In genomic region chr3:119405315-119405714, GRCh38 we compare ENCODE assay signal across 37 cellular contexts.
"Had no signal": no experiment of that assay in that cellular context is flagged by ENCODE, and none has a peak within 500 bp of the region (broad histone marks: within the 10 kb centered on the region; RNA-seq: fewer than 3 reads in every experiment).

No MANE protein-coding gene starts in this region.

- H3K4me3 ChIP-seq: ascending aorta, body of pancreas, breast epithelium, K562, PC-9, SJCRH30, SK-N-MC had no signal

- H3K27ac ChIP-seq: ascending aorta, body of pancreas, breast epithelium, PC-9, RWPE1, SJCRH30, SK-N-MC, WERI-Rb-1 had no signal

- H3K9me3 ChIP-seq: ascending aorta, body of pancreas, breast epithelium, SJCRH30 had no signal

- H3K9me3 Mint-ChIP-seq: activated CD8-positive, alpha-beta T cell treated with anti-CD3 and anti-CD28 coated beads for 36 hours; activated naive CD4-positive, alpha-beta T cell treated with anti-CD3 and anti-CD28 coated beads, Interleukin-2, amount 50 U/mL, for 24 hours; activated naive CD8-positive, alpha-beta T cell treated with anti-CD3 and anti-CD28 coated beads, Interleukin-2, amount 10 ng/mL, durations not matched to agents 7 days and 5 days; activated T-cell treated with anti-CD3 and anti-CD28 coated beads, Interleukin-2, amount 50 U/mL, for 72 hours; activated T-helper 17 cell treated with anti-CD3 and anti-CD28 coated beads, Interleukin-2, amount 50 U/mL, for 72 hours had no signal

- H3K4me1 ChIP-seq: ascending aorta, body of pancreas, breast epithelium, SJCRH30 had no signal

- H3K27ac Mint-ChIP-seq: activated CD8-positive, alpha-beta T cell treated with anti-CD3 and anti-CD28 coated beads for 36 hours; activated naive CD4-positive, alpha-beta T cell treated with anti-CD3 and anti-CD28 coated beads, Interleukin-2, amount 50 U/mL, for 24 hours; activated naive CD8-positive, alpha-beta T cell treated with anti-CD3 and anti-CD28 coated beads, Interleukin-2, amount 10 ng/mL, durations not matched to agents 7 days and 5 days; activated T-cell treated with anti-CD3 and anti-CD28 coated beads, Interleukin-2, amount 50 U/mL, for 72 hours; activated T-helper 17 cell treated with anti-CD3 and anti-CD28 coated beads, Interleukin-2, amount 50 U/mL, for 72 hours had no signal

- H3K36me3 Mint-ChIP-seq: activated naive CD8-positive, alpha-beta T cell treated with anti-CD3 and anti-CD28 coated beads, Interleukin-2, amount 10 ng/mL, durations not matched to agents 7 days and 5 days had no signal

- H3K27me3 ChIP-seq: ascending aorta, body of pancreas, breast epithelium, SJCRH30 had no signal

- H3K36me3 ChIP-seq: breast epithelium, WERI-Rb-1 had no signal

- H3K4me1 Mint-ChIP-seq: activated naive CD8-positive, alpha-beta T cell treated with anti-CD3 and anti-CD28 coated beads, Interleukin-2, amount 10 ng/mL, durations not matched to agents 7 days and 5 days had no signal

- H3K27me3 Mint-ChIP-seq: activated CD8-positive, alpha-beta T cell treated with anti-CD3 and anti-CD28 coated beads for 36 hours; activated naive CD4-positive, alpha-beta T cell treated with anti-CD3 and anti-CD28 coated beads, Interleukin-2, amount 50 U/mL, for 24 hours; activated naive CD8-positive, alpha-beta T cell treated with anti-CD3 and anti-CD28 coated beads, Interleukin-2, amount 10 ng/mL, durations not matched to agents 7 days and 5 days; activated T-helper 17 cell treated with anti-CD3 and anti-CD28 coated beads, Interleukin-2, amount 50 U/mL, for 72 hours had no signal

- ATAC-seq: activated CD8-positive, alpha-beta T cell treated with anti-CD3 and anti-CD28 coated beads for 36 hours; activated T-cell treated with anti-CD3 and anti-CD28 coated beads, Interleukin-2, amount 50 U/mL, for 72 hours; activated T-helper 17 cell treated with anti-CD3 and anti-CD28 coated beads, Interleukin-2, amount 50 U/mL, for 72 hours; body of pancreas; K562 had no signal

- H3K4me3 Mint-ChIP-seq: activated CD8-positive, alpha-beta T cell treated with anti-CD3 and anti-CD28 coated beads for 36 hours; activated naive CD4-positive, alpha-beta T cell treated with anti-CD3 and anti-CD28 coated beads, Interleukin-2, amount 50 U/mL, for 24 hours; activated naive CD8-positive, alpha-beta T cell treated with anti-CD3 and anti-CD28 coated beads, Interleukin-2, amount 10 ng/mL, durations not matched to agents 7 days and 5 days; activated T-cell treated with anti-CD3 and anti-CD28 coated beads, Interleukin-2, amount 50 U/mL, for 72 hours; activated T-helper 17 cell treated with anti-CD3 and anti-CD28 coated beads, Interleukin-2, amount 50 U/mL, for 72 hours had no signal

- DNase-seq: activated CD4-positive, alpha-beta T cell treated with anti-CD3 and anti-CD28 coated beads for 1 hour; activated CD4-positive, alpha-beta T cell treated with anti-CD3 and anti-CD28 coated beads for 48 hours; activated CD4-positive, CD25-positive, alpha-beta regulatory T cell; activated CD8-positive, alpha-beta T cell treated with anti-CD3 and anti-CD28 coated beads for 36 hours; activated effector memory CD4-positive, alpha-beta T cell treated with anti-CD3 and anti-CD28 coated beads, Interleukin-2, amount 50 U/mL, for 16 hours; activated naive CD4-positive, alpha-beta T cell; activated naive CD8-positive, alpha-beta T cell treated with anti-CD3 and anti-CD28 coated beads, Interleukin-2, amount 10 ng/mL, durations not matched to agents 7 days and 5 days; activated T-cell treated with anti-CD3 and anti-CD28 coated beads, Interleukin-2, amount 50 U/mL, for 1 hour; activated T-cell treated with anti-CD3 and anti-CD28 coated beads, Interleukin-2, amount 50 U/mL, for 72 hours; amygdala; body of pancreas; caudate nucleus; cerebellar nuclear complex; NCI-H1092 treated with DMSO at 0.1 percent for 48 hours; NCI-H1417; NCI-H146; NCI-H187; NCI-H2029 treated with DMSO at 0.1 percent for 48 hours; NCI-H2107; NCI-H2171 treated with DMSO at 0.1 percent for 48 hours; NCI-H2227 treated with DMSO at 0.1 percent for 48 hours; NCI-H446; NCI-H524; NCI-H69; NK-92 treated with Interleukin-12 subunit alpha and Interleukin-12 subunit beta, amount 100 ng/mL, for 24 hours; PC-9; SHP77; SJCRH30; T1000; WERI-Rb-1 had no signal
